18 cellular contexts compared by ENCODE assay signal in the genomic region with DNA sequence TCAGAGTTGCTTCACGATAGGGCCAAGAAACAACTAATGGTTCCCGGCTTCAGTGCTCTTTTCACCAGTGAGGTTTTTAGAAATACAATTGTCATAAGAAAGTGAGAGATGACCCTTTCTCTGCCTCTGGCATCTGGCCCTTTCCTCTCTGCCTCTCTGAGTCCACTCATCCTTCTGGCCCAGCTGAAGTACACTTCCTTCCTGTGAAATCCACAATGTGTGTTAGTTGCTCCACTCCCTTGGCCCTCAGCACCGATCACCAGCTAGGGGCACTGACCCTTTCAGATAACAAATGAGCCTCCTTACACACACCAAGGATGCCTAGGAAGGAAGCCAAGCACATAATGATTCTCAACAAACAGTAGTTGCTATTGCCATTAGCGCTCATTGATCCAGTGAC. TPM values are rescaled to one million over a fixed set of nuclear protein-coding genes. Genes with fewer than 3 reads are reported as not detected.
DNase-seq lines count a peak whose midpoint lies in the region; FAIRE-seq and TF ChIP-seq lines count a peak whose summit lies in the region.
"Had no signal": no experiment of that assay in that cellular context is flagged by ENCODE, and none has a peak within 500 bp of the region (broad histone marks: within the 10 kb centered on the region; RNA-seq: fewer than 3 reads in every experiment).

No MANE protein-coding gene starts in this region.

- no peak for FAIRE-seq in small intestine (lab: Jason Lieb, UNC)
- FAIRE-seq: GM12878 had no signal

- peaks cover 3% of the 10 kb centered on the region for H3K9me3 Mint-ChIP-seq in neural crest cell

- H3K4me3 Mint-ChIP-seq in neural crest cell, result no peak overlapping the region
- H3K4me3 Mint-ChIP-seq: GM23338 had no signal

- no peaks in the 10 kb centered on the region for H3K36me3 Mint-ChIP-seq in neural crest cell (ENCODE audit: low read depth)

- H3K27ac ChIP-seq in small intestine (ENCODE audit: low read depth in 1 of 2, low read length in 1 of 2), result no peak overlapping the region

- H3K9me3 ChIP-seq in small intestine (ENCODE audit: control insufficient read depth, low read depth), result no peaks in the 10 kb centered on the region

- no peak overlapping the region for H3K4me3 ChIP-seq in fibroblast of pulmonary artery (replicated peaks; ENCODE audit: low read depth, low read length)
- no peak overlapping the region for H3K4me3 ChIP-seq in small intestine (ENCODE audit: low read depth in 1 of 2, low read length in 2 of 2)
- H3K4me3 ChIP-seq: GM12878, GM23338 had no signal

- no peaks in the 10 kb centered on the region for H3K27me3 Mint-ChIP-seq in neural crest cell (ENCODE audit: low read depth)

- no peaks in the 10 kb centered on the region for H3K4me1 ChIP-seq in small intestine (ENCODE audit: control insufficient read depth in 2 of 2, insufficient read depth in 1 of 2, low read depth in 1 of 2, low read length in 1 of 2)

- H3K36me3 ChIP-seq in small intestine (ENCODE audit: control insufficient read depth in 2 of 2, insufficient read depth in 2 of 2, low read length in 2 of 2), result no peaks in the 10 kb centered on the region

- H3K27me3 ChIP-seq in small intestine (ENCODE audit: control insufficient read depth in 2 of 2, insufficient read depth in 2 of 2, low read length in 2 of 2), result no peaks in the 10 kb centered on the region

- DNase-seq in activated effector memory CD4-positive, alpha-beta T cell treated with anti-CD3 and anti-CD28 coated beads, Interleukin-2, amount 50 U/mL, for 16 hours, result peak; percentile 10
- no peak for DNase-seq in activated effector memory CD4-positive, alpha-beta T cell treated with Interleukin-2 at 50 U/mL for 16 hours
- DNase-seq in fibroblast of pulmonary artery (ENCODE audit: low read depth) (peak; percentile 58), neural crest cell (ENCODE audit: low read depth, low spot score) (no peak), small intestine (no peak), AG20443 (ENCODE audit: low spot score) (no peak), Ammon's horn (ENCODE audit: low spot score) (no peak), NCI-H526 (lab: John Stamatoyannopoulos, UW) (no peak)
- DNase-seq: C1 segment of cervical spinal cord, DND-41, GDM1, NCI-H1417, NCI-H1930, NCI-H446, NCI-H748 treated with DMSO at 0.1 percent for 48 hours had no signal

- 58 to 74% (median 69%) methylated on average over 4 of the region's 4 CpGs for WGBS in small intestine, 3 donors

- H3K27ac Mint-ChIP-seq in neural crest cell (ENCODE audit: unreplicated experiment), result peak overlapping the region; percentile 22
- H3K27ac Mint-ChIP-seq: GM23338 had no signal

- TF ChIP-seq CTCF in fibroblast of pulmonary artery (IDR thresholded peaks at IDR 0.05; ENCODE audit: low read length, missing control alignments) (no peak), neural crest cell (conservative IDR thresholded peaks at IDR 0.05) (no peak)

- H3K4me1 Mint-ChIP-seq in neural crest cell, result peaks cover 22% of the 10 kb centered on the region

RNA-seq across cellular contexts. Expression of gene CAV3, which starts 3.0 kb away (rescaled TPM):
- not detected in 2 replicates for total RNA-seq in neural crest cell
- polyA plus RNA-seq in small intestine, result under 1 TPM in 1 of 3 donors, not detected in 2; 0.16 TPM
- total RNA-seq: A172, GM12878, GM23338 had no signal
- polyA plus RNA-seq: GM12878, GM23338 had no signal

RNA-seq across cellular contexts. Expression of gene OXTR, which starts 38.8 kb away (rescaled TPM):
- total RNA-seq in neural crest cell, result 5.3 and 7.9 TPM in 2 replicates
- polyA plus RNA-seq in small intestine, result under 1 TPM in 2 of 3 donors, not detected in 1; 0.22 to 0.39 TPM

Comparison
In these comparisons a context has a peak if more than half of its experiments do, and no peak if none do; other contexts are left out.
1. DNase-seq: peak in activated effector memory CD4-positive, alpha-beta T cell treated with anti-CD3 and anti-CD28 coated beads, Interleukin-2, amount 50 U/mL, for 16 hours (single experiment) and fibroblast of pulmonary artery (single experiment); none in activated effector memory CD4-positive, alpha-beta T cell treated with Interleukin-2 at 50 U/mL for 16 hours (single experiment), neural crest cell (single experiment), small intestine (single experiment), AG20443 (single experiment), Ammon's horn (single experiment) and NCI-H526 (0 of 2).